Comparison of ENCODE assay signal across 18 cellular contexts in genomic region chr4:185399466-185399865, GRCh38. TPM values are rescaled to one million over a fixed set of nuclear protein-coding genes. Genes with fewer than 3 reads are reported as not detected.
DNase-seq lines count a peak whose midpoint lies in the region; ATAC-seq, FAIRE-seq and TF ChIP-seq lines count a peak whose summit lies in the region.
"Had no signal": no experiment of that assay in that cellular context is flagged by ENCODE, and none has a peak within 500 bp of the region (broad histone marks: within the 10 kb centered on the region; RNA-seq: fewer than 3 reads in every experiment).

No MANE protein-coding gene starts in this region.

- H3K4me1 Mint-ChIP-seq in nephron: peaks cover 25% of the 10 kb centered on the region

- H3K36me3 ChIP-seq in right atrium auricular region: peaks cover 39% of the 10 kb centered on the region
- peaks cover 0 to 25% of the 10 kb centered on the region in 2 donors for H3K36me3 ChIP-seq in vagina

- WGBS in right cardiac atrium: 55% methylated on average over 8 of the region's 8 CpGs

- H3K4me1 ChIP-seq in right cardiac atrium (ENCODE audit: control insufficient read depth, insufficient read depth, low read length) (no peaks in the 10 kb centered on the region), right atrium auricular region (peaks cover 0 to 41% of the 10 kb centered on the region in 2 donors), vagina (peaks cover 14% of the 10 kb centered on the region)

- H3K27me3 ChIP-seq in right cardiac atrium (ENCODE audit: control insufficient read depth, insufficient read depth): no peaks in the 10 kb centered on the region
- H3K27me3 ChIP-seq in right atrium auricular region: no peaks in the 10 kb centered on the region
- no peaks in the 10 kb centered on the region for H3K27me3 ChIP-seq in vagina
- H3K27me3 ChIP-seq: cardiac muscle cell, heart right ventricle had no signal

- no peak for TF ChIP-seq POLR2A in vagina (IDR thresholded peaks at IDR 0.05)

- H3K36me3 Mint-ChIP-seq in nephron (ENCODE audit: low read depth): peaks cover 43% of the 10 kb centered on the region

- H3K27ac Mint-ChIP-seq in nephron: peak overlapping the region in 1 of 3 experiments; percentile 9

- DNase-seq in right cardiac atrium: no peak
- no peak for DNase-seq in right atrium auricular region (ENCODE audit: low spot score)
- DNase-seq in vagina (ENCODE audit: extremely low spot score in 2 of 2): no peak
- no peak for DNase-seq in NCI-H1417 treated with DMSO at 0.1 percent for 48 hours (lab: John Stamatoyannopoulos, UW)
- DNase-seq in HT-29 (ENCODE audit: low spot score): no peak
- DNase-seq: activated CD8-positive, alpha-beta memory T cell treated with anti-CD3 and anti-CD28 coated beads for 24 hours; heart right ventricle; NCI-H1694; NCI-H510A treated with DMSO at 0.1 percent for 48 hours; SHP77 had no signal

- no peak for TF ChIP-seq CTCF in right atrium auricular region (IDR thresholded peaks at IDR 0.05)
- TF ChIP-seq CTCF in nephron (IDR thresholded peaks at IDR 0.05; ENCODE audit: unreplicated experiment in 3 of 3): no peak
- no peak for TF ChIP-seq CTCF in vagina (IDR thresholded peaks at IDR 0.05)

- peak overlapping the region in 2 of 3 experiments; percentile 5 to 8 for H3K4me3 Mint-ChIP-seq in nephron
- H3K4me3 Mint-ChIP-seq: neural crest cell had no signal

- FAIRE-seq in colon (lab: Jason Lieb, UNC): peak; percentile 38

- ATAC-seq in right cardiac atrium: no peak
- no peak for ATAC-seq in GM18502 (IDR thresholded peaks at IDR 0.05; ENCODE audit: poor library complexity, unreplicated experiment)
- ATAC-seq: heart right ventricle, left lobe of liver had no signal

- no peaks in the 10 kb centered on the region for H3K9me3 Mint-ChIP-seq in nephron
- H3K9me3 Mint-ChIP-seq: neural crest cell had no signal

- H3K9me3 ChIP-seq in right cardiac atrium (ENCODE audit: control insufficient read depth, low read length) (no peaks in the 10 kb centered on the region), right atrium auricular region (no peaks in the 10 kb centered on the region), vagina (no peaks in the 10 kb centered on the region)
- H3K9me3 ChIP-seq: HAP-1, heart right ventricle had no signal

- no peaks in the 10 kb centered on the region for H3K27me3 Mint-ChIP-seq in nephron (ENCODE audit: low read depth)

- no peak overlapping the region for H3K27ac ChIP-seq in right cardiac atrium (ENCODE audit: low read length)
- H3K27ac ChIP-seq in right atrium auricular region: no peak overlapping the region
- no peak overlapping the region for H3K27ac ChIP-seq in vagina
- H3K27ac ChIP-seq: cardiac muscle cell had no signal

- H3K4me3 ChIP-seq in right cardiac atrium (ENCODE audit: low read length) (peak overlapping the region; percentile 34), right atrium auricular region (no peak overlapping the region), vagina (peak overlapping the region in 1 of 2 donors; percentile 10)
- H3K4me3 ChIP-seq: cardiac muscle cell, HAP-1, heart right ventricle, skin epidermis had no signal

- intact Hi-C loops in right cardiac atrium (cut with DNase I): loop anchor here in 2 of 4 donors (10.0 kb wide), 1 partner anchor 185 kb away; no protein-coding TSS in a partner anchor
- intact Hi-C loops in vagina (cut with DNase I): loop anchor here (10.0 kb wide), 2 partner anchors 185 to 195 kb away; partner anchors contain the start of genes CFAP97 and SNX25

RNA-seq across cellular contexts. Expression of gene ANKRD37, which starts 2.8 kb away (rescaled TPM):
- total RNA-seq in right cardiac atrium (10 to 100 TPM; 11.6 to 14.4 (median 12.4) TPM), right atrium auricular region (10 to 100 TPM in 1 of 2 donors, 1 to 10 TPM in 1; 5.5 to 13.8 TPM), vagina (56.7 TPM)
- polyA plus RNA-seq in right cardiac atrium: 24.8 TPM
- 6.7 and 10.4 TPM in 2 replicates for total RNA-seq in HT-29 (2014; rRNA removed; shearing (Covaris generic))

RNA-seq across cellular contexts. Expression of gene LRP2BP, which starts 3.7 kb away (rescaled TPM):
- total RNA-seq in right cardiac atrium (1 to 10 TPM; 1.6 to 2.9 (median 2.2) TPM), right atrium auricular region (1 to 10 TPM in 1 of 2 donors, under 1 TPM in 1; 0.79 to 1.3 TPM), vagina (0.49 TPM)
- polyA plus RNA-seq in right cardiac atrium: 1.3 TPM
- 0.13 and 0.61 TPM in 2 replicates for total RNA-seq in HT-29 (2014; rRNA removed; shearing (Covaris generic))

RNA-seq across cellular contexts. Expression of gene UFSP2, which starts 26.3 kb away (rescaled TPM):
- total RNA-seq in right cardiac atrium (10 to 100 TPM; 45.5 to 56.9 (median 52.2) TPM), right atrium auricular region (10 to 100 TPM; 28.6 to 35.1 TPM), vagina (20.4 TPM)
- 34.3 TPM for polyA plus RNA-seq in right cardiac atrium
- 4.5 and 5.2 TPM in 2 replicates for total RNA-seq in HT-29 (2014; rRNA removed; shearing (Covaris generic))
